In the genomic region with DNA sequence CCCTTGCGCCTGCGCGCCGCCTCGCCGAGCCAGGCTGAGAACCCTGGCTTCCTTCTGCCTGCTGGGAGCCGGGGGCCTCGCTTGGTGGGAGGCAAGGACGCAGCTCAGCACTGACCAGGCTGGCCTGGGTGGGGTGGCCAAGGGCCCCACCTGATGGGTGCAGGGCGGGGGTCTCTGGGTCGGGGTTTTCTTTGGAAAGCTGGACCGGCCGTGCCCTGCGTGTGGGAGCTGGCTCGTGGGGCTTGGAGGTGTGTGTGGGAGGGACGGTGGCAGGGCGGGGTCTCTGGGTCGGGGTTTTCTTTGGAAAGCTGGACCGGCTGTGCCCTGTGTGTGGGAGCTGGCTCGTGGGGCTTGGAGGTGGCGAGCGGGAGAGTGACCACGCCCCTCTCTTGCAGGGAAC, we compare ENCODE assay signal across 17 cellular contexts. TPM values are rescaled to one million over a fixed set of nuclear protein-coding genes. Genes with fewer than 3 reads are reported as not detected.
DNase-seq lines count a peak whose midpoint lies in the region; ATAC-seq, FAIRE-seq and TF ChIP-seq lines count a peak whose summit lies in the region.
"Had no signal": no experiment of that assay in that cellular context is flagged by ENCODE, and none has a peak within 500 bp of the region (broad histone marks: within the 10 kb centered on the region; RNA-seq: fewer than 3 reads in every experiment).

No MANE protein-coding gene starts in this region.

- intact Hi-C loops in right cardiac atrium (cut with DNase I), result no loop called here

- H3K9me3 Mint-ChIP-seq in chondrocyte (ENCODE audit: low read depth), result no peaks in the 10 kb centered on the region
- H3K9me3 Mint-ChIP-seq: CD8-positive, alpha-beta memory T cell had no signal

- TF ChIP-seq POLR2A in GM12891 (IDR thresholded peaks at IDR 0.05; ENCODE audit: low read depth, low read length), result no peak

- H3K4me3 Mint-ChIP-seq in chondrocyte (ENCODE audit: unreplicated experiment), result no peak overlapping the region
- H3K4me3 Mint-ChIP-seq: CD8-positive, alpha-beta memory T cell had no signal

- H3K4me3 ChIP-seq in right cardiac atrium (ENCODE audit: low read length) (no peak overlapping the region), right atrium auricular region (no peak overlapping the region)
- H3K4me3 ChIP-seq: MG63, Peyer's patch had no signal

- H3K4me1 ChIP-seq in right cardiac atrium (ENCODE audit: control insufficient read depth, insufficient read depth, low read length), result peaks cover 6% of the 10 kb centered on the region
- peaks cover 0 to 42% of the 10 kb centered on the region in 2 donors for H3K4me1 ChIP-seq in right atrium auricular region
- H3K4me1 ChIP-seq: Peyer's patch had no signal

- FAIRE-seq in GM12891 (lab: Jason Lieb, UNC), result no peak
- FAIRE-seq: D721Med, HepG2 had no signal

- TF ChIP-seq CTCF in right atrium auricular region (IDR thresholded peaks at IDR 0.05), result no peak
- no peak for TF ChIP-seq CTCF in chondrocyte (IDR thresholded peaks at IDR 0.05)

- DNase-seq in right cardiac atrium, result peak in 2 of 3 donors; percentile 44 to 54
- no peak for DNase-seq in right atrium auricular region (ENCODE audit: low spot score)
- DNase-seq in chondrocyte (ENCODE audit: low spot score), result peak; percentile 79
- peak; percentile 42 for DNase-seq in left lobe of liver (ENCODE audit: low spot score)
- DNase-seq in NCI-H1930 (lab: John Stamatoyannopoulos, UW), result no peak
- no peak for DNase-seq in GM12891 (ENCODE audit: insufficient read length, low spot score)
- DNase-seq: CD8-positive, alpha-beta memory T cell; DMS79; MG63; NCI-H1092 treated with DMSO at 0.1 percent for 48 hours; NCI-H524; Peyer's patch; SIG-M5 had no signal

- H3K4me1 Mint-ChIP-seq in chondrocyte (ENCODE audit: low read depth), result peaks cover 8% of the 10 kb centered on the region
- H3K4me1 Mint-ChIP-seq: CD8-positive, alpha-beta memory T cell had no signal

- no peaks in the 10 kb centered on the region for H3K9me3 ChIP-seq in right cardiac atrium (ENCODE audit: control insufficient read depth, low read length)
- no peaks in the 10 kb centered on the region for H3K9me3 ChIP-seq in right atrium auricular region
- H3K9me3 ChIP-seq: MG63, Peyer's patch had no signal

- H3K27ac ChIP-seq in right cardiac atrium (ENCODE audit: low read length), result no peak overlapping the region
- no peak overlapping the region for H3K27ac ChIP-seq in right atrium auricular region
- H3K27ac ChIP-seq: Peyer's patch had no signal

- no peak overlapping the region for H3K27ac Mint-ChIP-seq in chondrocyte (ENCODE audit: unreplicated experiment)
- H3K27ac Mint-ChIP-seq: CD8-positive, alpha-beta memory T cell had no signal

- WGBS in right cardiac atrium, result 93% methylated on average over 23 of the region's 23 CpGs

- no peaks in the 10 kb centered on the region for H3K36me3 Mint-ChIP-seq in chondrocyte (ENCODE audit: low read depth)

- ATAC-seq in right cardiac atrium (no peak), left lobe of liver (no peak), HG03520 (IDR thresholded peaks at IDR 0.05; ENCODE audit: unreplicated experiment) (no peak), HG02870 (IDR thresholded peaks at IDR 0.05; ENCODE audit: unreplicated experiment) (no peak)
- ATAC-seq: HepG2 had no signal

- H3K27me3 ChIP-seq in right cardiac atrium (ENCODE audit: control insufficient read depth, insufficient read depth) (no peaks in the 10 kb centered on the region), right atrium auricular region (no peaks in the 10 kb centered on the region)
- H3K27me3 ChIP-seq: MG63, Peyer's patch had no signal

- H3K36me3 ChIP-seq in right atrium auricular region, result peaks cover 13% of the 10 kb centered on the region
- H3K36me3 ChIP-seq: MG63 had no signal

- H3K27me3 Mint-ChIP-seq in chondrocyte (ENCODE audit: low read depth), result no peaks in the 10 kb centered on the region
- H3K27me3 Mint-ChIP-seq: CD8-positive, alpha-beta memory T cell had no signal

TF ChIP-seq in GM12891, 5 proteins besides CTCF, POLR2A, EP300 and RAD21:
- no peak for TF ChIP-seq POU2F2 (IDR thresholded peaks at IDR 0.05; ENCODE audit: low read depth, low read length)
- no peak for TF ChIP-seq TAF1 (IDR thresholded peaks at IDR 0.05; ENCODE audit: low read depth, low read length)
- TF ChIP-seq SPI1 (IDR thresholded peaks at IDR 0.05; ENCODE audit: low read depth, low read length), result no peak
- TF ChIP-seq PAX5 (IDR thresholded peaks at IDR 0.05; ENCODE audit: insufficient read depth, low read length, severe bottlenecking), result no peak
- TF ChIP-seq POLR2AphosphoS5 (IDR thresholded peaks at IDR 0.05; ENCODE audit: low read depth, low read length), result no peak

RNA-seq across cellular contexts. Expression of gene GRAMD4, which starts 6.2 kb away (rescaled TPM):
- total RNA-seq in right cardiac atrium (100 to 1,000 TPM in 1 of 4 donors, 10 to 100 TPM in 3; 74.3 to 106 (median 88.5) TPM), right atrium auricular region (10 to 100 TPM; 29.1 to 31.6 TPM), chondrocyte (23.8 to 44.8 TPM (median 31.7 TPM) in 3 replicates), left lobe of liver (42.5 TPM)
- 31.6 TPM for polyA plus RNA-seq in right cardiac atrium
- polyA plus RNA-seq in GM12891 (2012; ENCODE audit: low read depth, missing spikeins), result 8.7 TPM

Comparison
In these comparisons a context has a peak if more than half of its experiments do, and no peak if none do; other contexts are left out.
1. DNase-seq: peak in right cardiac atrium (2 of 3), chondrocyte (single experiment) and left lobe of liver (single experiment); none in right atrium auricular region (single experiment), NCI-H1930 (0 of 2) and GM12891 (single experiment).